ENCODE assay signal across 15 cellular contexts in genomic region chr22:49807780-49808708, GRCh38. TPM values are rescaled to one million over a fixed set of nuclear protein-coding genes. Genes with fewer than 3 reads are reported as not detected.
A peak's percentile ranks its signal among the peaks of the same experiment; 100 is the strongest.
DNase-seq lines count a peak whose midpoint lies in the region; ATAC-seq, FAIRE-seq and TF ChIP-seq lines count a peak whose summit lies in the region.
"Had no signal": no experiment of that assay in that cellular context is flagged by ENCODE, and none has a peak within 500 bp of the region (broad histone marks: within the 10 kb centered on the region; RNA-seq: fewer than 3 reads in every experiment).

No MANE protein-coding gene starts in this region.

- H3K27me3 Mint-ChIP-seq in activated CD4-positive, alpha-beta T cell treated with anti-CD3 and anti-CD28 coated beads, Interleukin-2, amount 10 ng/mL, durations not matched to agents 24 days and 14 days, result no peaks in the 10 kb centered on the region
- no peaks in the 10 kb centered on the region for H3K27me3 Mint-ChIP-seq in central memory CD8-positive, alpha-beta T cell

- TF ChIP-seq CTCF in testis (IDR thresholded peaks at IDR 0.05) (no peak), tibial artery (IDR thresholded peaks at IDR 0.05) (no peak)

- TF ChIP-seq POLR2A in testis (IDR thresholded peaks at IDR 0.05), result no peak

- intact Hi-C loops in activated CD4-positive, alpha-beta T cell treated with anti-CD3 and anti-CD28 coated beads, Interleukin-2, amount 10 ng/mL, durations not matched to agents 24 days and 14 days (cut with micrococcal nuclease), result no loop called here
- intact Hi-C loops in testis (cut with DNase I; ENCODE audit: low total_unique reads) (no loop called here), tibial artery (cut with DNase I; ENCODE audit: low total_unique reads) (no loop called here)

- peaks cover 59% of the 10 kb centered on the region for H3K4me1 Mint-ChIP-seq in activated CD4-positive, alpha-beta T cell treated with anti-CD3 and anti-CD28 coated beads, Interleukin-2, amount 10 ng/mL, durations not matched to agents 24 days and 14 days
- H3K4me1 Mint-ChIP-seq in central memory CD8-positive, alpha-beta T cell, result peaks cover 79% of the 10 kb centered on the region

- peak overlapping the region; percentile 53 for H3K4me3 Mint-ChIP-seq in activated CD4-positive, alpha-beta T cell treated with anti-CD3 and anti-CD28 coated beads, Interleukin-2, amount 10 ng/mL, durations not matched to agents 24 days and 14 days
- H3K4me3 Mint-ChIP-seq in central memory CD8-positive, alpha-beta T cell, result peak overlapping the region; percentile 70

- 77 to 90% (median 81%) methylated on average over 14 of the region's 14 CpGs for WGBS in small intestine, 3 donors
- WGBS in testis, 2 donors, result 84 to 89% methylated on average over 14 of the region's 14 CpGs

- H3K27ac Mint-ChIP-seq in activated CD4-positive, alpha-beta T cell treated with anti-CD3 and anti-CD28 coated beads, Interleukin-2, amount 10 ng/mL, durations not matched to agents 24 days and 14 days, result peak overlapping the region; percentile 68
- peak overlapping the region; percentile 83 for H3K27ac Mint-ChIP-seq in central memory CD8-positive, alpha-beta T cell (ENCODE audit: low read depth)

- peak; percentile 75 for DNase-seq in Jurkat, Clone E6-1 (ENCODE audit: low read depth, low spot score)
- DNase-seq in activated CD4-positive, alpha-beta T cell treated with anti-CD3 and anti-CD28 coated beads, Interleukin-2, amount 10 ng/mL, durations not matched to agents 24 days and 14 days, result peak; percentile 88
- DNase-seq in central memory CD8-positive, alpha-beta T cell (ENCODE audit: low spot score in 2 of 2), result peak in 1 of 2 donors; percentile 53
- DNase-seq in small intestine, result peak; percentile 24
- no peak for DNase-seq in testis
- no peak for DNase-seq in tibial artery
- no peak for DNase-seq in islet precursor cell
- DNase-seq: amygdala, hypothalamus, right lobe of liver had no signal

- H3K27ac ChIP-seq in small intestine (ENCODE audit: low read depth in 1 of 2, low read length in 1 of 2) (peak overlapping the region in 1 of 2 donors; percentile 8), testis (no peak overlapping the region), tibial artery (no peak overlapping the region)
- H3K27ac ChIP-seq: right lobe of liver, VCaP had no signal

- H3K9me3 ChIP-seq in small intestine (ENCODE audit: control insufficient read depth, low read depth) (no peaks in the 10 kb centered on the region), testis (no peaks in the 10 kb centered on the region), tibial artery (no peaks in the 10 kb centered on the region)
- H3K9me3 ChIP-seq: right lobe of liver had no signal

- H3K36me3 Mint-ChIP-seq in activated CD4-positive, alpha-beta T cell treated with anti-CD3 and anti-CD28 coated beads, Interleukin-2, amount 10 ng/mL, durations not matched to agents 24 days and 14 days (ENCODE audit: low read depth), result peaks cover 48% of the 10 kb centered on the region
- peaks cover 33% of the 10 kb centered on the region for H3K36me3 Mint-ChIP-seq in central memory CD8-positive, alpha-beta T cell (ENCODE audit: insufficient read depth)

- peak; percentile 86 for ATAC-seq in central memory CD8-positive, alpha-beta T cell (replicated peaks; ENCODE audit: extremely low read depth, poor library complexity, severe bottlenecking)
- no peak for ATAC-seq in HG03280 (IDR thresholded peaks at IDR 0.05; ENCODE audit: unreplicated experiment)

- H3K27me3 ChIP-seq in small intestine (ENCODE audit: control insufficient read depth in 2 of 2, insufficient read depth in 2 of 2, low read length in 2 of 2), result no peaks in the 10 kb centered on the region
- no peaks in the 10 kb centered on the region for H3K27me3 ChIP-seq in testis
- H3K27me3 ChIP-seq in tibial artery, result no peaks in the 10 kb centered on the region
- H3K27me3 ChIP-seq: right lobe of liver had no signal

- no peak overlapping the region for H3K4me3 ChIP-seq in Jurkat, Clone E6-1 (ENCODE audit: low read length)
- H3K4me3 ChIP-seq in small intestine (ENCODE audit: low read depth in 1 of 2, low read length in 2 of 2) (no peak overlapping the region), testis (no peak overlapping the region), tibial artery (no peak overlapping the region)
- H3K4me3 ChIP-seq: right lobe of liver had no signal

- H3K9me3 Mint-ChIP-seq in activated CD4-positive, alpha-beta T cell treated with anti-CD3 and anti-CD28 coated beads, Interleukin-2, amount 10 ng/mL, durations not matched to agents 24 days and 14 days, result no peaks in the 10 kb centered on the region
- H3K9me3 Mint-ChIP-seq in central memory CD8-positive, alpha-beta T cell, result no peaks in the 10 kb centered on the region

- no peak for FAIRE-seq in small intestine (lab: Jason Lieb, UNC)
- FAIRE-seq: D721Med, H54, RCC 7860 had no signal

- H3K36me3 ChIP-seq in small intestine (ENCODE audit: control insufficient read depth in 2 of 2, insufficient read depth in 2 of 2, low read length in 2 of 2) (peaks cover 2 to 9% of the 10 kb centered on the region in 2 donors), testis (ENCODE audit: low read depth, missing control alignments) (no peaks in the 10 kb centered on the region), tibial artery (peaks cover 9 to 28% (median 10%) of the 10 kb centered on the region in 3 donors)

- H3K4me1 ChIP-seq in small intestine (ENCODE audit: control insufficient read depth in 2 of 2, insufficient read depth in 1 of 2, low read depth in 1 of 2, low read length in 1 of 2) (peaks cover 0 to 2% of the 10 kb centered on the region in 2 donors), testis (peaks cover 7% of the 10 kb centered on the region), tibial artery (peaks cover 0 to 26% (median 5%) of the 10 kb centered on the region in 4 donors)

RNA-seq across cellular contexts. Expression of gene BRD1, which starts 19.6 kb away (rescaled TPM):
- 31.7 TPM for polyA plus RNA-seq in Jurkat, Clone E6-1 (2012; ENCODE audit: insufficient read depth, insufficient read length)
- 36.2 and 43.2 TPM in 2 replicates for total RNA-seq in activated CD4-positive, alpha-beta T cell treated with anti-CD3 and anti-CD28 coated beads, Interleukin-2, amount 10 ng/mL, durations not matched to agents 24 days and 14 days
- 10 to 100 TPM; 18.5 to 28.4 (median 19.5) TPM for polyA plus RNA-seq in small intestine
- total RNA-seq in testis, result 100 to 1,000 TPM; 113 to 122 TPM
- 114 TPM for polyA plus RNA-seq in testis (ENCODE audit: insufficient read depth, low read depth, low replicate concordance)

RNA-seq across cellular contexts. Expression of gene ZBED4, which starts 45.6 kb away (rescaled TPM):
- polyA plus RNA-seq in Jurkat, Clone E6-1 (2012; ENCODE audit: insufficient read depth, insufficient read length), result 38.2 TPM
- 18.2 and 19.8 TPM in 2 replicates for total RNA-seq in activated CD4-positive, alpha-beta T cell treated with anti-CD3 and anti-CD28 coated beads, Interleukin-2, amount 10 ng/mL, durations not matched to agents 24 days and 14 days
- polyA plus RNA-seq in small intestine (1 to 10 TPM; 3.2 to 7.8 (median 3.4) TPM), testis (ENCODE audit: insufficient read depth, low read depth, low replicate concordance) (9.1 TPM)
- total RNA-seq in testis, result 10 to 100 TPM; 17.2 to 18.2 TPM

Comparison
In these comparisons a context has a peak if more than half of its experiments do, and no peak if none do; other contexts are left out.
1. DNase-seq: peak in Jurkat, Clone E6-1 (single experiment), activated CD4-positive, alpha-beta T cell treated with anti-CD3 and anti-CD28 coated beads, Interleukin-2, amount 10 ng/mL, durations not matched to agents 24 days and 14 days (single experiment) and small intestine (single experiment); none in testis (single experiment), tibial artery (0 of 2) and islet precursor cell (single experiment).